8 cellular contexts compared by ENCODE assay signal in genomic region chr2:74391580-74392448, GRCh38. TPM values are rescaled to one million over a fixed set of nuclear protein-coding genes. Genes with fewer than 3 reads are reported as not detected.
A peak's percentile ranks its signal among the peaks of the same experiment; 100 is the strongest.
DNase-seq lines count a peak whose midpoint lies in the region; ATAC-seq and TF ChIP-seq lines count a peak whose summit lies in the region.

No MANE protein-coding gene starts in this region.

- peak; percentile 70 for ATAC-seq in GM21529 (IDR thresholded peaks at IDR 0.05; ENCODE audit: unreplicated experiment)
- peak; percentile 97 for ATAC-seq in naive thymus-derived CD4-positive, alpha-beta T cell
- peak; percentile 88 to 89 for ATAC-seq in stimulated activated naive B cell treated with anti-CD40 and anti-IgM and Interleukin-4, amounts not matched to agents 10 μg/mL and 1 μg/mL and 100 μg/mL, for 72 hours (replicated peaks)

- H3K27ac Mint-ChIP-seq in naive thymus-derived CD4-positive, alpha-beta T cell, result peak overlapping the region in 8 of 9 donors; percentile 98 to 100 (median 99)
- H3K27ac Mint-ChIP-seq in stimulated activated naive B cell treated with anti-CD40 and anti-IgM and Interleukin-4, amounts not matched to agents 10 μg/mL and 1 μg/mL and 100 μg/mL, for 72 hours, result peak overlapping the region; percentile 100

- peaks cover 0 to 25% (median 6%) of the 10 kb centered on the region in 4 donors for H3K4me1 ChIP-seq in Peyer's patch
- peaks cover 8 to 25% of the 10 kb centered on the region in 2 donors for H3K4me1 ChIP-seq in naive thymus-derived CD4-positive, alpha-beta T cell (ENCODE audit: control insufficient read depth in 2 of 2, insufficient read depth in 2 of 2, low read length in 2 of 2)

- POLR2A ChIA-PET in naive thymus-derived CD4-positive, alpha-beta T cell (lab: Charles Lee), result interaction anchor here (0.7 to 4.7 kb wide), 14 partner anchors 10 to 567 kb away, joined by 3 to 23 read pairs (median 4); partner anchors contain the start of genes C2orf81, CCDC142, INO80B and MOB1A

- peak; percentile 67 for DNase-seq in DMS153 (lab: John Stamatoyannopoulos, UW)
- DNase-seq in Peyer's patch, result peak; percentile 85 to 98 (median 96)
- DNase-seq in activated T-helper 1 cell treated with Interleukin-2 at 50 U/mL for 16 hours (ENCODE audit: low read depth), result peak; percentile 90
- DNase-seq in fibroblast of gingiva (ENCODE audit: low read depth), result peak; percentile 77
- peak; percentile 89 to 99 (median 93) for DNase-seq in naive thymus-derived CD4-positive, alpha-beta T cell
- DNase-seq in stimulated activated naive B cell treated with anti-CD40 and anti-IgM and Interleukin-4, amounts not matched to agents 10 μg/mL and 1 μg/mL and 100 μg/mL, for 72 hours, result peak; percentile 87

- no peaks in the 10 kb centered on the region for H3K36me3 Mint-ChIP-seq in naive thymus-derived CD4-positive, alpha-beta T cell
- peaks cover 0 to 2% of the 10 kb centered on the region in 2 donors for H3K36me3 Mint-ChIP-seq in stimulated activated naive B cell treated with anti-CD40 and anti-IgM and Interleukin-4, amounts not matched to agents 10 μg/mL and 1 μg/mL and 100 μg/mL, for 72 hours

- H3K9me3 ChIP-seq in KOPT-K1 (ENCODE audit: insufficient read depth, low read length, poor library complexity, severe bottlenecking) (no peaks in the 10 kb centered on the region), Peyer's patch (no peaks in the 10 kb centered on the region)
- H3K9me3 ChIP-seq in naive thymus-derived CD4-positive, alpha-beta T cell (ENCODE audit: control insufficient read depth in 2 of 3, low read length in 3 of 3), result no peaks in the 10 kb centered on the region

- H3K27me3 ChIP-seq in Peyer's patch, result no peaks in the 10 kb centered on the region
- no peaks in the 10 kb centered on the region for H3K27me3 ChIP-seq in naive thymus-derived CD4-positive, alpha-beta T cell (ENCODE audit: control insufficient read depth in 2 of 2, insufficient read depth in 2 of 2, low read length in 2 of 2)

- peak overlapping the region in 4 of 10 donors; percentile 40 to 100 (median 92) for H3K4me3 Mint-ChIP-seq in naive thymus-derived CD4-positive, alpha-beta T cell
- H3K4me3 Mint-ChIP-seq in stimulated activated naive B cell treated with anti-CD40 and anti-IgM and Interleukin-4, amounts not matched to agents 10 μg/mL and 1 μg/mL and 100 μg/mL, for 72 hours, result peak overlapping the region; percentile 96 to 97

- H3K36me3 ChIP-seq in KOPT-K1 (ENCODE audit: insufficient read depth, low read length) (no peaks in the 10 kb centered on the region), Peyer's patch (no peaks in the 10 kb centered on the region)
- H3K36me3 ChIP-seq in naive thymus-derived CD4-positive, alpha-beta T cell (ENCODE audit: control insufficient read depth in 2 of 3, insufficient read depth in 3 of 3, low read length in 3 of 3), result peaks cover 0 to 7% (median 0%) of the 10 kb centered on the region in 3 experiments

- no peaks in the 10 kb centered on the region for H3K9me3 Mint-ChIP-seq in naive thymus-derived CD4-positive, alpha-beta T cell
- no peaks in the 10 kb centered on the region for H3K9me3 Mint-ChIP-seq in stimulated activated naive B cell treated with anti-CD40 and anti-IgM and Interleukin-4, amounts not matched to agents 10 μg/mL and 1 μg/mL and 100 μg/mL, for 72 hours

- CTCF ChIA-PET in naive thymus-derived CD4-positive, alpha-beta T cell (lab: Charles Lee), result interaction anchor here (0.6 to 2.3 kb wide), 12 partner anchors 10 to 568 kb away, joined by 3 to 10 read pairs (median 4); partner anchors contain the start of genes C2orf81 and WDR54

- peak overlapping the region; percentile 71 to 95 (median 89) for H3K4me3 ChIP-seq in Peyer's patch
- H3K4me3 ChIP-seq in naive thymus-derived CD4-positive, alpha-beta T cell (ENCODE audit: low read length), result peak overlapping the region; percentile 78

- TF ChIP-seq POLR2A in Peyer's patch (IDR thresholded peaks at IDR 0.05), result peak; percentile 13 to 45

- H3K4me1 Mint-ChIP-seq in naive thymus-derived CD4-positive, alpha-beta T cell, result peaks cover 0 to 15% (median 5%) of the 10 kb centered on the region in 7 donors
- H3K4me1 Mint-ChIP-seq in stimulated activated naive B cell treated with anti-CD40 and anti-IgM and Interleukin-4, amounts not matched to agents 10 μg/mL and 1 μg/mL and 100 μg/mL, for 72 hours, result peaks cover 0 to 2% of the 10 kb centered on the region in 2 donors

- intact Hi-C loops in naive thymus-derived CD4-positive, alpha-beta T cell (cut with micrococcal nuclease), result loop anchor here (1.0 to 10.0 kb wide), 22 partner anchors 12 to 1157 kb away; partner anchors contain the start of genes AUP1 (in 2 of the 2), C2orf81 (in 2 of the 2), HTRA2 (in 2 of the 2) and MTHFD2 (in 2 of the 2)

- H3K27me3 Mint-ChIP-seq in naive thymus-derived CD4-positive, alpha-beta T cell, result peaks cover 0 to 14% (median 5%) of the 10 kb centered on the region in 5 donors
- H3K27me3 Mint-ChIP-seq in stimulated activated naive B cell treated with anti-CD40 and anti-IgM and Interleukin-4, amounts not matched to agents 10 μg/mL and 1 μg/mL and 100 μg/mL, for 72 hours, result peaks cover 4 to 5% of the 10 kb centered on the region in 2 donors

- peak; percentile 88 to 98 (median 94) for TF ChIP-seq CTCF in Peyer's patch (IDR thresholded peaks at IDR 0.05)

- peak overlapping the region; percentile 86 for H3K27ac ChIP-seq in KOPT-K1 (ENCODE audit: low read depth, low read length, poor library complexity, severe bottlenecking)
- H3K27ac ChIP-seq in Peyer's patch, result peak overlapping the region; percentile 82 to 92 (median 88)
- H3K27ac ChIP-seq in naive thymus-derived CD4-positive, alpha-beta T cell (ENCODE audit: low read depth, low read length), result peak overlapping the region; percentile 91

RNA-seq across cellular contexts. Expression of gene DCTN1, which starts 11.7 kb away (rescaled TPM):
- 100 to 1,000 TPM in 3 of 4 donors, 10 to 100 TPM in 1; 85.3 to 191 (median 121) TPM for total RNA-seq in Peyer's patch
- 100 to 1,000 TPM in 2 of 5 experiments, 10 to 100 TPM in 3; 73.6 to 113 (median 98.5) TPM for total RNA-seq in naive thymus-derived CD4-positive, alpha-beta T cell
- polyA plus RNA-seq in naive thymus-derived CD4-positive, alpha-beta T cell, result 10 to 100 TPM; 52.1 to 77.2 TPM

RNA-seq across cellular contexts. Expression of gene C2orf81, which starts 29.6 kb away (rescaled TPM):
- 1 to 10 TPM in 3 of 4 donors, under 1 TPM in 1; 0.94 to 3.3 (median 1.7) TPM for total RNA-seq in Peyer's patch
- 10 to 100 TPM in 1 of 5 experiments, 1 to 10 TPM in 4; 4.3 to 10.5 (median 6.8) TPM for total RNA-seq in naive thymus-derived CD4-positive, alpha-beta T cell
- 1 to 10 TPM; 7.9 to 8.6 TPM for polyA plus RNA-seq in naive thymus-derived CD4-positive, alpha-beta T cell

RNA-seq across cellular contexts. Expression of gene WDR54, which starts 29.7 kb away (rescaled TPM):
- total RNA-seq in Peyer's patch, result 1 to 10 TPM in 3 of 4 donors, not detected in 1; 1.2 to 2.5 (median 2.3) TPM
- 10 to 100 TPM; 26.5 to 78.5 (median 30.8) TPM for total RNA-seq in naive thymus-derived CD4-positive, alpha-beta T cell
- 10 to 100 TPM; 38.8 to 68.2 TPM for polyA plus RNA-seq in naive thymus-derived CD4-positive, alpha-beta T cell

RNA-seq across cellular contexts. Expression of gene SLC4A5, which starts 48.6 kb away (rescaled TPM):
- 10 to 100 TPM in 1 of 4 donors, 1 to 10 TPM in 3; 1.8 to 14.9 (median 4.9) TPM for total RNA-seq in Peyer's patch
- total RNA-seq in naive thymus-derived CD4-positive, alpha-beta T cell, result 10 to 100 TPM in 4 of 5 experiments, 1 to 10 TPM in 1; 2.0 to 20.8 (median 18.5) TPM
- polyA plus RNA-seq in naive thymus-derived CD4-positive, alpha-beta T cell, result 1 to 10 TPM in 1 of 2 donors, under 1 TPM in 1; 0.59 to 3.3 TPM

RNA-seq across cellular contexts. Expression of gene RTKN, which starts 49.9 kb away (rescaled TPM):
- total RNA-seq in Peyer's patch, result 10 to 100 TPM; 46.2 to 99.9 (median 75.7) TPM
- 1 to 10 TPM in 2 of 5 experiments, under 1 TPM in 1, not detected in 2; 0.97 to 1.5 (median 1.3) TPM for total RNA-seq in naive thymus-derived CD4-positive, alpha-beta T cell
- under 1 TPM; 0.26 to 0.28 TPM for polyA plus RNA-seq in naive thymus-derived CD4-positive, alpha-beta T cell

Comparison
In these comparisons a context has a peak if more than half of its experiments do, and no peak if none do; other contexts are left out.
1. Peak in every context shown above with its lines: DNase-seq, ATAC-seq, H3K4me3 ChIP-seq and H3K27ac ChIP-seq.
2. RNA of gene WDR54, which starts 29.7 kb away (total RNA-seq): 26.5 to 78.5 TPM in naive thymus-derived CD4-positive, alpha-beta T cell; 1.2 to 2.5 TPM in Peyer's patch; every median in the first group is over 4 times any median in the second.